Comparison of ENCODE assay signal across 1 cellular context in the genomic region with DNA sequence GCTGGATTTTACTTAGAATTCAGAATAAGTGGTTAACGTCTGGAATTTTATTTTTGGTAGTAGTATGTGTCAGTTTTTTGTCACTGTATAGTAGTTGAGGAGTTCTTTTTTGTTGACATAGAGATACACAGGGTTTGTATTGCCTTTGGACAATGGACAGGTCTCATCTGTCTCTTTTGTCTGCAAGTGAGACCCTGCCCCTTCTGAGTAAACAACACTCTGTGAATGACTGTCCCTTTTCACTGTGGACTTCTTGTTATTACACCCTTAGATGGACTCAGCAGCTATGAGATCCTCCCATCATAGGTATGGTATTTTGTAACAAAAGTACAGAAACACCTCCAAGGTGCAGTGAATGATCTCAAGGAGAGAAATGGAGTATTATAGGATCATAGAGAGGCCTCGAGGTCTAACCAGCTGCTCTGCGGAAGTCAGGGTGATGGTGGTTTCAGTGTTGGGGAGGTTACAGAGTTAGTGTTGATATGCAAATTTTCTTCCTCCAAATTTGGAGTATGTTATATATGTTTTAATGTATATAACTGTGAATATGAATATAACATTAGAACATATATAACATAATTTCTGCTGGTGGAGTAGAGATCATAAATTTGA.
TF ChIP-seq lines count a peak whose summit lies in the region.

No MANE protein-coding gene starts in this region.

TF ChIP-seq in GM23338, 12 proteins besides CTCF, POLR2A, EP300 and RAD21 (continued from another document):
- TF ChIP-seq ZNF462 (CRISPR knock-in tag; IDR thresholded peaks at IDR 0.05) (no peak), ETS1 (IDR thresholded peaks at IDR 0.05) (no peak), CREB1 (CRISPR knock-in tag; IDR thresholded peaks at IDR 0.05; ENCODE audit: low read depth) (no peak), ZNF114 (CRISPR knock-in tag; IDR thresholded peaks at IDR 0.05) (no peak), EZH2phosphoT487 (IDR thresholded peaks at IDR 0.05; ENCODE audit: unreplicated experiment) (no peak), EZH2 (IDR thresholded peaks at IDR 0.05; ENCODE audit: low read depth, unreplicated experiment) (no peak), ZNF331 (CRISPR knock-in tag; IDR thresholded peaks at IDR 0.05; ENCODE audit: low read depth) (no peak)
